ENCODE assay signal across 37 cellular contexts in the genomic region with DNA sequence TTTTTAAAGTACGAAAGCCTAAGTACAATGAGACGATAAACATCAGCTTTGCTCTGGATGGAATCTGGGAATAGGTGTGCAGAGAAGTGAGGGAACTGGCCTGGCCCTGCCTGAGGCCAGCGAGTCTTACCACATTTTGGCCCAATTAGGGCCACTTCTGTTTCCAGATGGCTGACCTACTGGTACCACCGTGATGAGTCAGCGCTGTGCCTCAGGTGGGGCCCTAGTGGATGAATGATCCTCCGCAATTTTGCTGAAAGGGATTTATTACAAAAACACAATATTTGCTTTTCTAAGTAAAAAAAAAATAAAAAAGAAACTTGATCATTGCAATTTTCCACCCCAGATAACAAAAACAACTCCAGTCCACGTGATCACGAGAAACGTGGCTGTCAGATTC. TPM values are rescaled to one million over a fixed set of nuclear protein-coding genes. Genes with fewer than 3 reads are reported as not detected.
"Had no signal": no experiment of that assay in that cellular context is flagged by ENCODE, and none has a peak within 500 bp of the region (broad histone marks: within the 10 kb centered on the region; RNA-seq: fewer than 3 reads in every experiment).

No MANE protein-coding gene starts in this region.

- H3K4me3 Mint-ChIP-seq: activated B cell treated with CpG ODN at 0.5 μM for 24 hours; activated CD4-positive, alpha-beta memory T cell treated with anti-CD3 and anti-CD28 coated beads for 36 hours; activated CD4-positive, alpha-beta T cell treated with anti-CD3 and anti-CD28 coated beads, Interleukin-2, amount 10 ng/mL, durations not matched to agents 24 days and 14 days; activated CD8-positive, alpha-beta T cell treated with anti-CD3 and anti-CD28 coated beads for 36 hours; activated naive CD4-positive, alpha-beta T cell treated with anti-CD3 and anti-CD28 coated beads for 36 hours; activated naive CD8-positive, alpha-beta T cell treated with anti-CD3 and anti-CD28 coated beads for 36 hours; activated T-cell treated with anti-CD3 and anti-CD28 coated beads, Interleukin-2, amount 50 U/mL, for 4 hours; activated T-cell treated with anti-CD3 and anti-CD28 coated beads, Interleukin-2, amount 50 U/mL, for 72 hours; activated T-helper 1 cell treated with anti-CD3 and anti-CD28 coated beads, Interleukin-12 subunit alpha, Interleukin-12 subunit beta, Interleukin-2, Interleukin-4 antibody, amounts not matched to agents 30 ng/mL and 10 ng/mL and 1 ng/mL, durations not matched to agents 14 hours and 24 hours and 36 hours; activated T-helper 17 cell treated with anti-CD3 and anti-CD28 coated beads, Interleukin-2, amount 50 U/mL, for 72 hours; T-helper 1 cell treated with Interleukin-12 subunit alpha and Interleukin-12 subunit beta and Interleukin-4 antibody, amounts not matched to agents 30 μg/mL and 1 μg/mL, for 36 hours; T-helper 2 cell treated with Interferon-gamma antibody and Interleukin-4, amounts not matched to agents 5 μg/mL and 100 μg/mL, for 36 hours had no signal

- H3K4me1 ChIP-seq: adrenal gland, body of pancreas, breast epithelium had no signal

- FAIRE-seq: astrocyte, TTC549 had no signal

- DNase-seq: activated B cell treated with CpG ODN at 0.5 μM for 24 hours; activated CD4-positive, alpha-beta memory T cell treated with anti-CD3 and anti-CD28 coated beads for 36 hours; activated CD4-positive, alpha-beta T cell treated with anti-CD3 and anti-CD28 coated beads for 4 hours; activated CD4-positive, alpha-beta T cell treated with anti-CD3 and anti-CD28 coated beads, Interleukin-2, amount 10 ng/mL, durations not matched to agents 24 days and 14 days; activated CD4-positive, alpha-beta T cell treated with anti-CD3 and anti-CD28 coated beads, Interleukin-2, amount 50 U/mL, for 1 hour; activated CD4-positive, alpha-beta T cell treated with anti-CD3 and anti-CD28 coated beads, Interleukin-2, amount 50 U/mL, for 4 hours; activated CD4-positive, CD25-positive, alpha-beta regulatory T cell treated with anti-CD3 and anti-CD28 coated beads, Interleukin-2, amount 50 U/mL, for 72 hours; activated CD8-positive, alpha-beta memory T cell treated with anti-CD3 and anti-CD28 coated beads, Interleukin-2, amount 50 U/mL, for 4 hours; activated CD8-positive, alpha-beta T cell treated with anti-CD3 and anti-CD28 coated beads for 36 hours; activated gamma-delta T cell treated with Interleukin-2 at 50 U/mL for 16 hours; activated naive CD4-positive, alpha-beta T cell; activated naive CD4-positive, alpha-beta T cell treated with anti-CD3 and anti-CD28 coated beads for 36 hours; activated naive CD4-positive, alpha-beta T cell treated with anti-CD3 and anti-CD28 coated beads, Interleukin-2, amount 50 U/mL, for 16 hours; activated naive CD8-positive, alpha-beta T cell treated with anti-CD3 and anti-CD28 coated beads for 36 hours; activated T-cell treated with anti-CD3 and anti-CD28 coated beads for 4 hours; activated T-cell treated with anti-CD3 and anti-CD28 coated beads, Interleukin-2, amount 50 U/mL, for 1 hour; activated T-cell treated with anti-CD3 and anti-CD28 coated beads, Interleukin-2, amount 50 U/mL, for 4 hours; activated T-cell treated with anti-CD3 and anti-CD28 coated beads, Interleukin-2, amount 50 U/mL, for 72 hours; adrenal gland; amniotic stem cell; aorta; body of pancreas; brain microvascular endothelial cell; central memory CD4-positive, alpha-beta T cell; T-helper 1 cell; T-helper 2 cell; T-helper 9 cell had no signal

- H3K36me3 Mint-ChIP-seq: activated naive CD8-positive, alpha-beta T cell treated with anti-CD3 and anti-CD28 coated beads for 36 hours had no signal

- H3K36me3 ChIP-seq: adrenal gland, brain microvascular endothelial cell, breast epithelium had no signal

- H3K4me1 Mint-ChIP-seq: activated B cell treated with CpG ODN at 0.5 μM for 24 hours; activated CD4-positive, alpha-beta T cell treated with anti-CD3 and anti-CD28 coated beads, Interleukin-2, amount 10 ng/mL, durations not matched to agents 24 days and 14 days; activated naive CD8-positive, alpha-beta T cell treated with anti-CD3 and anti-CD28 coated beads for 36 hours; activated T-helper 17 cell treated with anti-CD3 and anti-CD28 coated beads, Interleukin-2, amount 50 U/mL, for 72 hours had no signal

- H3K27ac Mint-ChIP-seq: activated B cell treated with CpG ODN at 0.5 μM for 24 hours; activated CD4-positive, alpha-beta memory T cell treated with anti-CD3 and anti-CD28 coated beads for 36 hours; activated CD4-positive, alpha-beta T cell treated with anti-CD3 and anti-CD28 coated beads, Interleukin-2, amount 10 ng/mL, durations not matched to agents 24 days and 14 days; activated CD8-positive, alpha-beta T cell treated with anti-CD3 and anti-CD28 coated beads for 36 hours; activated naive CD4-positive, alpha-beta T cell treated with anti-CD3 and anti-CD28 coated beads for 36 hours; activated naive CD8-positive, alpha-beta T cell treated with anti-CD3 and anti-CD28 coated beads for 36 hours; activated T-cell treated with anti-CD3 and anti-CD28 coated beads, Interleukin-2, amount 50 U/mL, for 72 hours; activated T-helper 1 cell treated with anti-CD3 and anti-CD28 coated beads, Interleukin-12 subunit alpha, Interleukin-12 subunit beta, Interleukin-2, Interleukin-4 antibody, amounts not matched to agents 30 ng/mL and 10 ng/mL and 1 ng/mL, durations not matched to agents 14 hours and 24 hours and 36 hours; activated T-helper 17 cell treated with anti-CD3 and anti-CD28 coated beads, Interleukin-2, amount 50 U/mL, for 72 hours; T-helper 1 cell treated with Interleukin-12 subunit alpha and Interleukin-12 subunit beta and Interleukin-4 antibody, amounts not matched to agents 30 μg/mL and 1 μg/mL, for 36 hours; T-helper 2 cell treated with Interferon-gamma antibody and Interleukin-4, amounts not matched to agents 5 μg/mL and 100 μg/mL, for 36 hours had no signal

- H3K9me3 ChIP-seq: adrenal gland, body of pancreas, breast epithelium had no signal

- H3K27me3 ChIP-seq: adrenal gland, body of pancreas, brain microvascular endothelial cell, breast epithelium had no signal

- H3K27ac ChIP-seq: adrenal gland, body of pancreas, brain microvascular endothelial cell, breast epithelium, VCaP had no signal

- H3K9me3 Mint-ChIP-seq: activated B cell treated with CpG ODN at 0.5 μM for 24 hours; activated CD4-positive, alpha-beta memory T cell treated with anti-CD3 and anti-CD28 coated beads for 36 hours; activated CD4-positive, alpha-beta T cell treated with anti-CD3 and anti-CD28 coated beads, Interleukin-2, amount 10 ng/mL, durations not matched to agents 24 days and 14 days; activated CD8-positive, alpha-beta T cell treated with anti-CD3 and anti-CD28 coated beads for 36 hours; activated naive CD4-positive, alpha-beta T cell treated with anti-CD3 and anti-CD28 coated beads for 36 hours; activated naive CD4-positive, alpha-beta T cell treated with anti-CD3 and anti-CD28 coated beads, Interleukin-2, amount 50 U/mL, for 72 hours; activated naive CD8-positive, alpha-beta T cell treated with anti-CD3 and anti-CD28 coated beads for 36 hours; activated T-cell treated with anti-CD3 and anti-CD28 coated beads, Interleukin-2, amount 50 U/mL, for 4 hours; activated T-cell treated with anti-CD3 and anti-CD28 coated beads, Interleukin-2, amount 50 U/mL, for 72 hours; activated T-helper 1 cell treated with anti-CD3 and anti-CD28 coated beads, Interleukin-12 subunit alpha, Interleukin-12 subunit beta, Interleukin-2, Interleukin-4 antibody, amounts not matched to agents 30 ng/mL and 10 ng/mL and 1 ng/mL, durations not matched to agents 14 hours and 24 hours and 36 hours; activated T-helper 17 cell treated with anti-CD3 and anti-CD28 coated beads, Interleukin-2, amount 50 U/mL, for 72 hours; T-helper 1 cell treated with Interleukin-12 subunit alpha and Interleukin-12 subunit beta and Interleukin-4 antibody, amounts not matched to agents 30 μg/mL and 1 μg/mL, for 36 hours; T-helper 2 cell treated with Interferon-gamma antibody and Interleukin-4, amounts not matched to agents 5 μg/mL and 100 μg/mL, for 36 hours had no signal

- H3K27me3 Mint-ChIP-seq: activated B cell treated with CpG ODN at 0.5 μM for 24 hours; activated CD4-positive, alpha-beta memory T cell treated with anti-CD3 and anti-CD28 coated beads for 36 hours; activated CD4-positive, alpha-beta T cell treated with anti-CD3 and anti-CD28 coated beads, Interleukin-2, amount 10 ng/mL, durations not matched to agents 24 days and 14 days; activated CD8-positive, alpha-beta T cell treated with anti-CD3 and anti-CD28 coated beads for 36 hours; activated naive CD8-positive, alpha-beta T cell treated with anti-CD3 and anti-CD28 coated beads for 36 hours; activated T-helper 17 cell treated with anti-CD3 and anti-CD28 coated beads, Interleukin-2, amount 50 U/mL, for 72 hours had no signal

- H3K4me3 ChIP-seq: adrenal gland, body of pancreas, breast epithelium had no signal

RNA-seq across cellular contexts. Expression of a gene that starts 22.5 kb away (rescaled TPM):
- total RNA-seq: activated B cell treated with CpG ODN at 0.5 μM for 24 hours, aorta, cardiac septum had no signal
